ENCODE assay signal across 29 cellular contexts in the genomic region with DNA sequence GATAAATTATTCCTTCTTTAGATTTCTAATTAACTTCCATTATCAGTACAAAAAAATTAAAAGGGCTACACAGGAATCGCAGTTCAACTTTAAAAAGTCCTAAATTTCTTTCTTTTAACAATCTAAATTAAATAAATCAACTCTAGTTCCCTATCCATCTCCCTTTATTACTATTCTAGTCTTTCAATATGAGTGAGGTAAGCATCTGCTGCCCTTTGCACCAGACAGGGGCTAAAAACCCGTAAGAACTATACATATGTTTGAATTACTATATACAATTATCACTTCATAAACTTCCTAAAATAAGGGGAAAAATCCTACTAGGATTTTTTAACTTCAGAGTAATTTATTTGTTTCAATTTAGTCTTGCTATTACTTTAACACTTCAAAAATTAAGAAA.
"Had no signal": no experiment of that assay in that cellular context is flagged by ENCODE, and none has a peak within 500 bp of the region (broad histone marks: within the 10 kb centered on the region; RNA-seq: fewer than 3 reads in every experiment).

No MANE protein-coding gene starts in this region.

- DNase-seq: hippocampal formation; kidney; left colon; left lung; lower lobe of right lung; mammary epithelial cell; mesenchymal stem cell; naive B cell; natural killer cell; nucleus accumbens; pancreas; posterior cingulate gyrus; retina; right cardiac atrium; stimulated activated CD4-positive, alpha-beta T cell treated with anti-CD3 and anti-CD28 coated beads, Interleukin-12 subunit alpha, Interleukin-12 subunit beta, amount 100 ng/mL, for 4 hours; stimulated activated CD4-positive, alpha-beta T cell treated with anti-CD3 and anti-CD28 coated beads, Interleukin-15, amount 100 ng/mL, for 24 hours; stimulated activated CD4-positive, alpha-beta T cell treated with anti-CD3 and anti-CD28 coated beads, Interleukin-2, amount 100 ng/mL, for 24 hours; stimulated activated CD4-positive, alpha-beta T cell treated with anti-CD3 and anti-CD28 coated beads, Interleukin-4, amount 100 ng/mL, for 24 hours; stimulated activated naive CD8-positive, alpha-beta T cell treated with anti-CD3 and anti-CD28 coated beads, Interleukin-15, Interleukin-2, amounts not matched to agents 100 U/mL and 50 U/mL, for 24 hours; stomach; testis; tibial artery; trophoblast cell; upper lobe of right lung had no signal

- H3K27me3 ChIP-seq: left lung, pancreas, stomach, testis, tibial artery, upper lobe of right lung had no signal

- H3K9me3 Mint-ChIP-seq: natural killer cell had no signal

- H3K27ac Mint-ChIP-seq: natural killer cell; stimulated activated memory B cell treated with anti-CD40 and anti-IgM and Interleukin-4, amounts not matched to agents 10 μg/mL and 1 μg/mL and 100 μg/mL, for 72 hours had no signal

- H3K4me1 Mint-ChIP-seq: natural killer cell; stimulated activated memory B cell treated with anti-CD40 and anti-IgM and Interleukin-4, amounts not matched to agents 10 μg/mL and 1 μg/mL and 100 μg/mL, for 72 hours had no signal

- H3K9me3 ChIP-seq: lower lobe of right lung, pancreas, prostate gland, testis, tibial artery, upper lobe of right lung had no signal

- H3K4me1 ChIP-seq: left lung, lower lobe of right lung, pancreas, prostate gland, stomach, testis, upper lobe of right lung had no signal

- H3K27me3 Mint-ChIP-seq: naive B cell; stimulated activated memory B cell treated with anti-CD40 and anti-IgM and Interleukin-4, amounts not matched to agents 10 μg/mL and 1 μg/mL and 100 μg/mL, for 72 hours had no signal

- H3K4me3 Mint-ChIP-seq: naive B cell; natural killer cell; stimulated activated memory B cell treated with anti-CD40 and anti-IgM and Interleukin-4, amounts not matched to agents 10 μg/mL and 1 μg/mL and 100 μg/mL, for 72 hours had no signal

- H3K27ac ChIP-seq: left lung, lower lobe of right lung, pancreas, prostate gland, skin epidermis, stomach, testis, tibial artery, upper lobe of right lung had no signal

- ATAC-seq: left colon; left lung; lower lobe of right lung; natural killer cell; pancreas; right cardiac atrium; sciatic nerve; stimulated activated memory B cell treated with anti-CD40 and anti-IgM and Interleukin-4, amounts not matched to agents 10 μg/mL and 1 μg/mL and 100 μg/mL, for 72 hours; stimulated activated naive CD8-positive, alpha-beta T cell treated with anti-CD3 and anti-CD28 coated beads, Interleukin-15, Interleukin-2, amounts not matched to agents 100 U/mL and 50 U/mL, for 24 hours; upper lobe of right lung had no signal

- FAIRE-seq: kidney, urothelium cell line had no signal

- H3K4me3 ChIP-seq: left lung, lower lobe of right lung, pancreas, prostate gland, skin epidermis, stomach, testis, tibial artery, upper lobe of right lung had no signal

- H3K36me3 Mint-ChIP-seq: natural killer cell had no signal

- H3K36me3 ChIP-seq: lower lobe of right lung, pancreas, prostate gland, upper lobe of right lung had no signal
